Comparison of ENCODE assay signal across 19 cellular contexts in genomic region chr22:20225693-20225966, GRCh38. TPM values are rescaled to one million over a fixed set of nuclear protein-coding genes. Genes with fewer than 3 reads are reported as not detected.
DNase-seq lines count a peak whose midpoint lies in the region; ATAC-seq, FAIRE-seq and TF ChIP-seq lines count a peak whose summit lies in the region.
"Had no signal": no experiment of that assay in that cellular context is flagged by ENCODE, and none has a peak within 500 bp of the region (broad histone marks: within the 10 kb centered on the region; RNA-seq: fewer than 3 reads in every experiment).

No MANE protein-coding gene starts in this region.

- TF ChIP-seq EP300 in GM12878 (IDR thresholded peaks at IDR 0.05; ENCODE audit: borderline replicate concordance in 1 of 2, control insufficient read depth in 1 of 2, low read depth in 2 of 2, low read length in 2 of 2) = no peak

- intact Hi-C loops in GM12878 (cut with micrococcal nuclease; ENCODE audit: unreplicated experiment) = no loop called here
- intact Hi-C loops in endothelial cell of umbilical vein (cut with micrococcal nuclease) = no loop called here

- no peak overlapping the region for H4K91ac ChIP-seq in neuronal stem cell (ENCODE audit: low read depth, low read length, poor library complexity)

- peak overlapping the region; percentile 89 for H3K18ac ChIP-seq in neuronal stem cell (ENCODE audit: low read length)
- H3K18ac ChIP-seq in mesendoderm (ENCODE audit: low read length) = no peak overlapping the region

- in situ Hi-C loops in GM12878 (cut with MboI) = no loop called here

- BruUV-seq in GM12878 (replicated peaks; lab: Mats Ljungman, UMichigan) = no TSS peak
- no TSS peak for BruUV-seq in endothelial cell of umbilical vein (replicated peaks; lab: Mats Ljungman, UMichigan)

- no peak for TF ChIP-seq RAD21 in GM12878 (IDR thresholded peaks at IDR 0.05; ENCODE audit: insufficient read depth, low read depth, low read length)

- H3K56ac ChIP-seq in mesendoderm (ENCODE audit: low read length) = no peak overlapping the region

- H2AK5ac ChIP-seq in neuronal stem cell (ENCODE audit: low read depth, low read length) (peak overlapping the region; percentile 81), mesendoderm (ENCODE audit: low read length) (no peak overlapping the region)

- H3K9ac ChIP-seq in GM12878 (ENCODE audit: control insufficient read depth, insufficient read depth, low read length) = no peak overlapping the region
- H3K9ac ChIP-seq in endothelial cell of umbilical vein (replicated peaks; ENCODE audit: extremely low read depth, insufficient read depth, low read length) = no peak overlapping the region
- peak overlapping the region; percentile 89 for H3K9ac ChIP-seq in neuronal stem cell (ENCODE audit: low read depth, low read length, poor library complexity)
- no peak overlapping the region for H3K9ac ChIP-seq in mesendoderm (ENCODE audit: low read length)
- H3K9ac ChIP-seq: BLaER1 treated with 17β-estradiol and CSF1 and Interleukin-3, amounts not matched to agents 10 nM and 100 nM had no signal

- H3K27me3 ChIP-seq in GM12878 (replicated peaks in 1 of 2; ENCODE audit: control insufficient read depth in 2 of 2, insufficient read depth in 2 of 2, low read length in 1 of 2) (peaks cover 0 to 4% of the 10 kb centered on the region in 2 experiments; a peak in 2 of 4 replicates), endothelial cell of umbilical vein (ENCODE audit: control insufficient read depth in 2 of 2, insufficient read depth in 2 of 2, low read length in 2 of 2) (no peaks in the 10 kb centered on the region), neuronal stem cell (ENCODE audit: control insufficient read depth in 3 of 3, insufficient read depth in 3 of 3, low read depth in 1 of 3, low read length in 3 of 3) (peaks cover 0 to 45% (median 2%) of the 10 kb centered on the region in 3 experiments), mesendoderm (ENCODE audit: insufficient read depth, low read length, poor library complexity) (no peaks in the 10 kb centered on the region)

- no peak for TF ChIP-seq CTCF in GM12878 (IDR thresholded peaks at IDR 0.05 in 2 of 3, conservative IDR thresholded peaks at IDR 0.05 in 1 of 3; ENCODE audit: control insufficient read depth in 2 of 3, extremely low read depth in 1 of 3, insufficient read depth in 1 of 3, low read depth in 3 of 3, low read length in 3 of 3)
- TF ChIP-seq CTCF in endothelial cell of umbilical vein (IDR thresholded peaks at IDR 0.05; ENCODE audit: extremely low read depth in 1 of 2, insufficient read depth in 1 of 2, low read depth in 1 of 2, low read length in 2 of 2) = no peak

- H3K4me1 ChIP-seq in GM12878 (ENCODE audit: control insufficient read depth, insufficient read depth, low read length) = no peaks in the 10 kb centered on the region
- H3K4me1 ChIP-seq in endothelial cell of umbilical vein (ENCODE audit: control insufficient read depth, extremely low read depth, insufficient read depth, low read length) = no peaks in the 10 kb centered on the region
- peaks cover 0 to 9% of the 10 kb centered on the region in 2 donors for H3K4me1 ChIP-seq in neuronal stem cell (ENCODE audit: control insufficient read depth in 2 of 2, insufficient read depth in 1 of 2, low read depth in 1 of 2, low read length in 2 of 2)
- no peaks in the 10 kb centered on the region for H3K4me1 ChIP-seq in mesendoderm (ENCODE audit: control insufficient read depth, low read depth, low read length)
- H3K4me1 ChIP-seq: Caco-2, HAP-1 had no signal

- dilution Hi-C loops in endothelial cell of umbilical vein (cut with MboI; ENCODE audit: extremely low pct_ligation_motif_present, low sequenced_read_pairs) = no loop called here

- H3K4ac ChIP-seq in neuronal stem cell (ENCODE audit: low read length) = peak overlapping the region; percentile 19
- H3K4ac ChIP-seq in mesendoderm (ENCODE audit: low read depth, low read length) = no peak overlapping the region

- no peak overlapping the region for H3K4me3 ChIP-seq in GM12878
- no peak overlapping the region for H3K4me3 ChIP-seq in endothelial cell of umbilical vein (replicated peaks in 1 of 3; ENCODE audit: insufficient read depth in 1 of 3, low read depth in 1 of 3, low read length in 3 of 3)
- peak overlapping the region in 1 of 2 donors; percentile 46 for H3K4me3 ChIP-seq in neuronal stem cell (ENCODE audit: low read length in 2 of 2)
- H3K4me3 ChIP-seq in mesendoderm (ENCODE audit: low read length) = no peak overlapping the region
- H3K4me3 ChIP-seq: BLaER1 treated with 17β-estradiol and CSF1 and Interleukin-3, amounts not matched to agents 10 nM and 100 nM; GM23338; HAP-1 had no signal

- CTCF ChIA-PET in GM12878 (lab: Yijun Ruan, JAX) = interaction anchor here (1.2 kb wide), 1 partner anchor 13 kb away, joined by 4 read pairs; no protein-coding TSS in a partner anchor
- CTCF ChIA-PET in endothelial cell of umbilical vein (lab: Charles Lee) = no interaction called here

- H3K27ac ChIP-seq in GM12878 (ENCODE audit: control insufficient read depth, insufficient read depth) = no peak overlapping the region
- no peak overlapping the region for H3K27ac ChIP-seq in endothelial cell of umbilical vein (ENCODE audit: insufficient read depth, low read depth, low read length)
- H3K27ac ChIP-seq in neuronal stem cell (replicated peaks; ENCODE audit: low read length) = no peak overlapping the region
- no peak overlapping the region for H3K27ac ChIP-seq in mesendoderm (ENCODE audit: low read depth, low read length)
- H3K27ac ChIP-seq: BLaER1 treated with 17β-estradiol and CSF1 and Interleukin-3, amounts not matched to agents 10 nM and 100 nM; HL-60 had no signal

- H2BK12ac ChIP-seq in neuronal stem cell (ENCODE audit: low read length) = no peak overlapping the region

- no peaks in the 10 kb centered on the region for H3K9me3 ChIP-seq in GM12878 (replicated peaks; ENCODE audit: control insufficient read depth, insufficient read depth, low read length)
- H3K9me3 ChIP-seq in endothelial cell of umbilical vein (replicated peaks; ENCODE audit: control insufficient read depth, insufficient read depth, low read length) = no peaks in the 10 kb centered on the region
- H3K9me3 ChIP-seq in neuronal stem cell (replicated peaks in 1 of 2; ENCODE audit: control insufficient read depth in 2 of 2, insufficient read depth in 1 of 2, low read depth in 1 of 2, low read length in 2 of 2) = peaks cover 0 to 13% of the 10 kb centered on the region in 2 donors
- H3K9me3 ChIP-seq: Caco-2, HAP-1 had no signal

- H3K9me1 ChIP-seq in endothelial cell of umbilical vein (replicated peaks; ENCODE audit: control insufficient read depth, extremely low read depth, insufficient read depth, low read length) = no peaks in the 10 kb centered on the region

- H2BK120ac ChIP-seq in neuronal stem cell (ENCODE audit: low read depth, low read length) (no peak overlapping the region), mesendoderm (ENCODE audit: low read depth, low read length) (no peak overlapping the region)

- RAD21 ChIA-PET in GM12878 (lab: Charles Lee; ENCODE audit: unreplicated experiment) = no interaction called here

- SMC1A ChIA-PET in GM12878 (lab: Charles Lee; ENCODE audit: uncharacterized antibody, unreplicated experiment) = no interaction called here

- no peak overlapping the region for H2AFZ ChIP-seq in GM12878 (ENCODE audit: control insufficient read depth, low read depth, low read length)
- H2AFZ ChIP-seq in endothelial cell of umbilical vein (ENCODE audit: low read depth, low read length) = no peak overlapping the region
- no peak overlapping the region for H2AFZ ChIP-seq in neuronal stem cell (ENCODE audit: low read length)

- POLR2A ChIA-PET in GM12878 (lab: Charles Lee) = no interaction called here
- POLR2A ChIA-PET in endothelial cell of umbilical vein (lab: Charles Lee) = no interaction called here

- H2BK15ac ChIP-seq in neuronal stem cell (ENCODE audit: low read length) = peak overlapping the region; percentile 53
- H2BK15ac ChIP-seq in mesendoderm (replicated peaks; ENCODE audit: low read depth) = no peak overlapping the region

- 44% methylated on average over 2 of the region's 2 CpGs for WGBS in GM12878 (ENCODE audit: insufficient coverage, insufficient replicate concordance, low lambda C conversion rate, missing lambda C conversion rate)
- WGBS in neuronal stem cell (ENCODE audit: extremely low coverage in 2 of 2, insufficient read length in 2 of 2, insufficient replicate concordance in 1 of 2), 2 donors = no CpG with 5 or more reads among the region's 2 CpGs
- no CpG with 5 or more reads among the region's 2 CpGs for WGBS in mesendoderm (ENCODE audit: extremely low coverage, insufficient coverage, low lambda C conversion rate)

- no peaks in the 10 kb centered on the region for H4K20me1 ChIP-seq in GM12878 (ENCODE audit: control insufficient read depth, insufficient read depth)
- H4K20me1 ChIP-seq in endothelial cell of umbilical vein (replicated peaks; ENCODE audit: control insufficient read depth, extremely low read depth, insufficient read depth, low read length) = no peaks in the 10 kb centered on the region
- H4K20me1 ChIP-seq: BLaER1 treated with 17β-estradiol and CSF1 and Interleukin-3, amounts not matched to agents 10 nM and 100 nM had no signal

- ATAC-seq in GM12878 (no peak), HG02798 (IDR thresholded peaks at IDR 0.05; ENCODE audit: poor library complexity, unreplicated experiment) (no peak)

- DNase-seq in H54 (ENCODE audit: insufficient read length, low spot score) (no peak), GM12878 (ENCODE audit: low read depth, low spot score) (no peak), endothelial cell of umbilical vein (ENCODE audit: low read depth, low spot score) (no peak), neuronal stem cell (ENCODE audit: low spot score) (no peak), frontal cortex (ENCODE audit: low spot score in 2 of 2) (no peak), mesendoderm (no peak)
- DNase-seq: Caco-2; CD4-positive, alpha-beta T cell; IMR-90; KBM-7 had no signal

- H3K79me2 ChIP-seq in GM12878 (ENCODE audit: control insufficient read depth, insufficient read depth, low read length) (no peaks in the 10 kb centered on the region), endothelial cell of umbilical vein (ENCODE audit: control insufficient read depth, insufficient read depth, low read length) (no peaks in the 10 kb centered on the region), mesendoderm (ENCODE audit: control insufficient read depth, insufficient read depth, low read length) (no peaks in the 10 kb centered on the region)

- no peaks in the 10 kb centered on the region for H3K36me3 ChIP-seq in GM12878 (ENCODE audit: control insufficient read depth in 2 of 2, insufficient read depth in 2 of 2, low read length in 1 of 2)
- no peaks in the 10 kb centered on the region for H3K36me3 ChIP-seq in endothelial cell of umbilical vein (ENCODE audit: control insufficient read depth in 2 of 2, extremely low read depth in 1 of 2, insufficient read depth in 2 of 2, low read length in 2 of 2)
- peaks cover 0 to 6% of the 10 kb centered on the region in 2 donors for H3K36me3 ChIP-seq in neuronal stem cell (replicated peaks in 1 of 2; ENCODE audit: control insufficient read depth in 2 of 2, insufficient read depth in 2 of 2, low read length in 2 of 2)
- no peaks in the 10 kb centered on the region for H3K36me3 ChIP-seq in mesendoderm (ENCODE audit: control insufficient read depth, insufficient read depth, low read length)
- H3K36me3 ChIP-seq: BLaER1 treated with 17β-estradiol and CSF1 and Interleukin-3, amounts not matched to agents 10 nM and 100 nM; HAP-1 had no signal

- H3K23ac ChIP-seq in neuronal stem cell (ENCODE audit: low read depth, low read length, poor library complexity) (peak overlapping the region; percentile 97), mesendoderm (ENCODE audit: low read length) (no peak overlapping the region)

- peak overlapping the region; percentile 95 for H3K14ac ChIP-seq in neuronal stem cell (ENCODE audit: low read length)

- H3K79me1 ChIP-seq in neuronal stem cell (ENCODE audit: low read depth, low read length) (peaks cover 6% of the 10 kb centered on the region), mesendoderm (ENCODE audit: low read length) (no peaks in the 10 kb centered on the region)

- H4K5ac ChIP-seq in mesendoderm (ENCODE audit: low read length) = no peak overlapping the region

- FAIRE-seq in H54 (lab: Jason Lieb, UNC) = no peak
- FAIRE-seq in GM12878 (lab: Jason Lieb, UNC) = no peak
- no peak for FAIRE-seq in endothelial cell of umbilical vein (lab: Jason Lieb, UNC)
- no peak for FAIRE-seq in frontal cortex (lab: Jason Lieb, UNC)
- FAIRE-seq: D721Med, G401.6, GM12892, GM18507 had no signal

- H4K8ac ChIP-seq in neuronal stem cell (ENCODE audit: low read depth, low read length) (peak overlapping the region; percentile 95), mesendoderm (ENCODE audit: low read depth, low read length) (no peak overlapping the region)

- H3K4me2 ChIP-seq in GM12878 (ENCODE audit: control insufficient read depth, insufficient read depth) = no peak overlapping the region
- H3K4me2 ChIP-seq in endothelial cell of umbilical vein (ENCODE audit: insufficient read depth, low read length) = no peak overlapping the region
- no peak overlapping the region for H3K4me2 ChIP-seq in neuronal stem cell (ENCODE audit: insufficient read depth, low read length, poor library complexity, severe bottlenecking)
- no peak overlapping the region for H3K4me2 ChIP-seq in mesendoderm (ENCODE audit: low read length)
- H3K4me2 ChIP-seq: BLaER1 treated with 17β-estradiol and CSF1 and Interleukin-3, amounts not matched to agents 10 nM and 100 nM; GM23338 had no signal

- 0 out of 2 replicates have a peak, but pooled peaks have one; percentile 3 for TF ChIP-seq POLR2A in H54 (IDR thresholded peaks at IDR 0.05; ENCODE audit: low read depth, low read length)
- no peak for TF ChIP-seq POLR2A in GM12878 (IDR thresholded peaks at IDR 0.05; ENCODE audit: low read depth, low read length)
- no peak for TF ChIP-seq POLR2A in endothelial cell of umbilical vein (IDR thresholded peaks at IDR 0.05; ENCODE audit: low read depth, low read length)

- H2BK5ac ChIP-seq in neuronal stem cell (ENCODE audit: low read length) = no peak overlapping the region
- no peak overlapping the region for H2BK5ac ChIP-seq in mesendoderm (ENCODE audit: low read length)

RNA-seq across cellular contexts. Expression of gene RTN4R, which starts 42.5 kb away (rescaled TPM):
- 0.27 and 0.56 TPM in 2 replicates for total RNA-seq in GM12878 (2013; cell fraction: nucleolus; rRNA removed)
- total RNA-seq in GM12878 (2014; rRNA removed) = 0.54 and 0.73 TPM in 2 replicates
- total RNA-seq in GM12878 (2014; rRNA removed; fragmentation: Illumina TruSeq; extraction: Trizol) = 0.09 and 0.13 TPM in 2 replicates
- 0.77 and 0.87 TPM in 2 replicates for total RNA-seq in GM12878 (2021)
- polyA plus RNA-seq in GM12878 (2011; ENCODE audit: low read depth) = not detected
- polyA plus RNA-seq in GM12878 (2011; rRNA removed) = 0.23 TPM in 1 of 2 replicates, not detected in the other
- polyA plus RNA-seq in GM12878 (2011; cell fraction: cytosol; rRNA removed) = 0.52 and 0.65 TPM in 2 replicates
- polyA plus RNA-seq in GM12878 (2011; cell fraction: nucleus; rRNA removed) = 0.54 and 1.2 TPM in 2 replicates
- polyA plus RNA-seq in GM12878 (2012) = 0.31 and 0.83 TPM in 2 replicates
- polyA plus RNA-seq in GM12878 (2014; fragmentation: Illumina TruSeq; extraction: Trizol) = 0.03 TPM in 1 of 2 replicates, not detected in the other
- not detected for polyA plus RNA-seq in GM12878 (2014; fragmentation: Nextera tagmentation; extraction: Ambion mirVana)
- 0.46 and 0.99 TPM in 2 replicates for polyA plus RNA-seq in GM12878 (2014; rRNA removed)
- 1 to 10 TPM in 1 of 2 experiments, under 1 TPM in 1; 0.76 to 1.0 TPM for polyA plus RNA-seq in GM12878 (2016; fragmentation: Nextera tagmentation; extraction: Ambion mirVana)
- 0.29 and 0.82 TPM in 2 replicates for polyA minus RNA-seq in GM12878 (2011; rRNA and poly(A)+ RNA removed)
- polyA minus RNA-seq in GM12878 (2011; cell fraction: cytosol; rRNA and poly(A)+ RNA removed) = 1.7 TPM in 1 of 2 replicates, not detected in the other
- 0.48 and 0.60 TPM in 2 replicates for polyA minus RNA-seq in GM12878 (2011; cell fraction: nucleus; rRNA and poly(A)+ RNA removed)
- total RNA-seq in endothelial cell of umbilical vein = 1.2 and 1.3 TPM in 2 replicates
- polyA plus RNA-seq in endothelial cell of umbilical vein = 2.2 and 3.5 TPM in 2 replicates
- 1.0 and 1.4 TPM in 2 replicates for polyA plus RNA-seq in endothelial cell of umbilical vein (2011; cell fraction: cytosol; rRNA removed)
- polyA plus RNA-seq in endothelial cell of umbilical vein (2011; cell fraction: nucleus; rRNA removed) = 0.34 and 0.53 TPM in 2 replicates
- 1.0 and 1.6 TPM in 2 replicates for polyA plus RNA-seq in endothelial cell of umbilical vein (2012)
- polyA minus RNA-seq in endothelial cell of umbilical vein = 0.57 and 0.85 TPM in 2 replicates
- polyA minus RNA-seq in endothelial cell of umbilical vein (2011; cell fraction: cytosol; rRNA and poly(A)+ RNA removed) = 6.3 TPM
- polyA minus RNA-seq in endothelial cell of umbilical vein (2011; cell fraction: nucleus; rRNA and poly(A)+ RNA removed) = 0.53 TPM in 1 of 2 replicates, not detected in the other
- polyA plus RNA-seq in neuronal stem cell (2013, experiment 1 of 2) = 23.2 TPM
- 22.9 TPM for polyA plus RNA-seq in neuronal stem cell (2013, experiment 2 of 2)
- 10.2 TPM for total RNA-seq in frontal cortex
- 17.3 TPM for polyA plus RNA-seq in mesendoderm (2013, experiment 1 of 2)
- polyA plus RNA-seq in mesendoderm (2013, experiment 2 of 2) = 17.0 TPM
